In the genomic region with DNA sequence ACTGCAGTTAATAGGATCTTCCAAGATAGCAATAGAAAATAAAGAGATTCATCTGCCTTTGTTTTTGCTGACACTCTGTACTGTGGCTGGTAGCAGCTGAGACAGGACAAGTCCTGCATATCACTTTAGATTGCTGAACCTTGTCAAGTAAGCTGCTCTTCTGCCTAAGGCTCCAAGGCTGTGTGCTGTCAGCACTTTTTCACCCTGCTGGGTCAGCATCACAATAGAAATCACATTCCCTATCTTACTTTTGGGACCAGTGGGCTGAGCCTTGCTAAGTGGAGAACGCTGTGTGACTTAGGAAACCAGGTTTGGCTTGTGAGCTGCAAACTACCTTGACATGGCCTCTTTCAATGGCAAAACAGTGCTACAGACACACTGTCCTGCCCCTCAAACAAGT, we compare ENCODE assay signal across 19 cellular contexts.
DNase-seq lines count a peak whose midpoint lies in the region; ATAC-seq and TF ChIP-seq lines count a peak whose summit lies in the region.
"Had no signal": no experiment of that assay in that cellular context is flagged by ENCODE, and none has a peak within 500 bp of the region (broad histone marks: within the 10 kb centered on the region; RNA-seq: fewer than 3 reads in every experiment).

No MANE protein-coding gene starts in this region.

- H3K9me3 Mint-ChIP-seq in glutamatergic neuron (ENCODE audit: unreplicated experiment) = no peaks in the 10 kb centered on the region
- no peaks in the 10 kb centered on the region for H3K9me3 Mint-ChIP-seq in stimulated activated memory B cell treated with anti-CD40 and anti-IgM and Interleukin-4, amounts not matched to agents 10 μg/mL and 1 μg/mL and 100 μg/mL, for 72 hours
- H3K9me3 Mint-ChIP-seq: CD4-positive, alpha-beta T cell had no signal

- no peak overlapping the region for H3K9ac ChIP-seq in HUES64 (ENCODE audit: low read depth, low read length)
- H3K9ac ChIP-seq: GM23248, SK-N-SH had no signal

- ATAC-seq in stimulated activated memory B cell treated with anti-CD40 and anti-IgM and Interleukin-4, amounts not matched to agents 10 μg/mL and 1 μg/mL and 100 μg/mL, for 72 hours = peak; percentile 26
- no peak for ATAC-seq in HG02571 (IDR thresholded peaks at IDR 0.05; ENCODE audit: unreplicated experiment)
- ATAC-seq: A549, PC-3 had no signal

- peak overlapping the region; percentile 2 for H3K27ac Mint-ChIP-seq in glutamatergic neuron (ENCODE audit: unreplicated experiment)
- H3K27ac Mint-ChIP-seq in stimulated activated memory B cell treated with anti-CD40 and anti-IgM and Interleukin-4, amounts not matched to agents 10 μg/mL and 1 μg/mL and 100 μg/mL, for 72 hours = no peak overlapping the region
- H3K27ac Mint-ChIP-seq: CD4-positive, alpha-beta T cell had no signal

- no peak overlapping the region for H3K4me3 ChIP-seq in HUES64 (ENCODE audit: low read length)
- H3K4me3 ChIP-seq: A549, GM23248 had no signal

- no peaks in the 10 kb centered on the region for H3K27me3 Mint-ChIP-seq in glutamatergic neuron (ENCODE audit: unreplicated experiment)
- no peaks in the 10 kb centered on the region for H3K27me3 Mint-ChIP-seq in stimulated activated memory B cell treated with anti-CD40 and anti-IgM and Interleukin-4, amounts not matched to agents 10 μg/mL and 1 μg/mL and 100 μg/mL, for 72 hours
- H3K27me3 Mint-ChIP-seq: CD4-positive, alpha-beta T cell had no signal

- 47% methylated on average over 1 of the region's 1 CpG for WGBS in HUES64

- no peaks in the 10 kb centered on the region for H3K9me3 ChIP-seq in HUES64 (ENCODE audit: insufficient read depth, low read depth, low read length)
- H3K9me3 ChIP-seq: A549, Caco-2, SK-N-SH had no signal

- H3K27me3 ChIP-seq in HUES64 (ENCODE audit: insufficient read depth, low read length) = no peaks in the 10 kb centered on the region

- no peak overlapping the region for H3K4me3 Mint-ChIP-seq in glutamatergic neuron (ENCODE audit: unreplicated experiment)
- no peak overlapping the region for H3K4me3 Mint-ChIP-seq in stimulated activated memory B cell treated with anti-CD40 and anti-IgM and Interleukin-4, amounts not matched to agents 10 μg/mL and 1 μg/mL and 100 μg/mL, for 72 hours
- H3K4me3 Mint-ChIP-seq: CD4-positive, alpha-beta T cell had no signal

- POLR2A ChIA-PET in HEK293T (lab: Yijun Ruan, JAX) = no interaction called here

- DNase-seq in glutamatergic neuron (no peak), islet precursor cell (peak; percentile 67), HEK293T (ENCODE audit: extremely low spot score) (no peak), KG1 (lab: John Stamatoyannopoulos, UW) (no peak)
- DNase-seq: Caco-2; CD4-positive, alpha-beta T cell; GDM1; GM23248; NCI-H1105 treated with DMSO at 0.1 percent for 48 hours; NCI-H1694 treated with DMSO at 0.1 percent for 48 hours; NCI-H748 treated with DMSO at 0.1 percent for 48 hours; RPMI8226; SHP77 treated with DMSO at 0.1 percent for 48 hours; SK-N-SH had no signal

- H3K4me1 ChIP-seq in HUES64 (ENCODE audit: insufficient read depth, low read length) = peaks cover 19% of the 10 kb centered on the region
- H3K4me1 ChIP-seq: A549, Caco-2 had no signal

- CTCF ChIA-PET in HEK293T (lab: Yijun Ruan, JAX) = no interaction called here

- no peaks in the 10 kb centered on the region for H3K4me1 Mint-ChIP-seq in glutamatergic neuron (ENCODE audit: low read depth, unreplicated experiment)
- no peaks in the 10 kb centered on the region for H3K4me1 Mint-ChIP-seq in stimulated activated memory B cell treated with anti-CD40 and anti-IgM and Interleukin-4, amounts not matched to agents 10 μg/mL and 1 μg/mL and 100 μg/mL, for 72 hours

- H3K36me3 ChIP-seq in HUES64 (ENCODE audit: insufficient read depth, low read length) = no peaks in the 10 kb centered on the region

- no peaks in the 10 kb centered on the region for H3K36me3 Mint-ChIP-seq in glutamatergic neuron (ENCODE audit: unreplicated experiment)
- H3K36me3 Mint-ChIP-seq in stimulated activated memory B cell treated with anti-CD40 and anti-IgM and Interleukin-4, amounts not matched to agents 10 μg/mL and 1 μg/mL and 100 μg/mL, for 72 hours = no peaks in the 10 kb centered on the region

- no peak for TF ChIP-seq CTCF in glutamatergic neuron (IDR thresholded peaks at IDR 0.05; ENCODE audit: partially characterized antibody, unreplicated experiment)

- peak overlapping the region; percentile 44; the same call in 1 of the 2 replicates for H3K27ac ChIP-seq in HUES64 (ENCODE audit: low read depth, low read length)
- H3K27ac ChIP-seq: A549, GM23248 had no signal

TF ChIP-seq in HEK293T, 16 proteins besides CTCF, POLR2A, EP300 and RAD21:
- TF ChIP-seq LEF1 (IDR thresholded peaks at IDR 0.05; ENCODE audit: borderline replicate concordance) (no peak), TARDBP (IDR thresholded peaks at IDR 0.05) (no peak), SP1 (IDR thresholded peaks at IDR 0.05) (no peak), FOXK2 (IDR thresholded peaks at IDR 0.05) (no peak), NFRKB (IDR thresholded peaks at IDR 0.05) (no peak), BHLHE40 (IDR thresholded peaks at IDR 0.05; ENCODE audit: borderline replicate concordance) (no peak), L3MBTL2 (conservative IDR thresholded peaks at IDR 0.05) (no peak), HDGF (IDR thresholded peaks at IDR 0.05; ENCODE audit: borderline replicate concordance) (no peak)
TF ChIP-seq in HEK293T: peak in this region for 0.
